In the genomic region with DNA sequence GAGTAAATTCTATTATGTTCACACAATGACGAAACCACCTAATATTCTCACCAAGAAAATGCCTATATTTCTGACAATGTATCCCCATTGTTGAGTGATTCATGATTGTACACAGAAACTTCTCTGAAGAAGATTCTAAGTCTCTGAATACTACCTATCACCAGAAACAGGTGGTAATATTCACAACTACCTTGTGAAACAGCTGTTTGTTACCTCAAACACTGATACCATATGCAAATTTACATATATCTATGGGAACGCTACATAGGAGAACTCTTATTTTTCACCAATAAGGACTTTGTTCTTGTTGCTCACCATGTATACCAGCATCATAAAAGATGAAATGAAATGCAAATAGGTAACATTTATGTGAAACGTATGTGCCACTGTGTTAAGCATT, we compare ENCODE assay signal across 22 cellular contexts.
"Had no signal": no experiment of that assay in that cellular context is flagged by ENCODE, and none has a peak within 500 bp of the region (broad histone marks: within the 10 kb centered on the region; RNA-seq: fewer than 3 reads in every experiment).

No MANE protein-coding gene starts in this region.

- H3K4me3 ChIP-seq: body of pancreas had no signal

- H3K27ac ChIP-seq: body of pancreas had no signal

- H3K9me3 ChIP-seq: body of pancreas had no signal

- ATAC-seq: activated CD8-positive, alpha-beta T cell treated with anti-CD3 and anti-CD28 coated beads, Interleukin-2, amount 10 ng/mL, durations not matched to agents 7 days and 5 days; body of pancreas; Panc1; Right ventricle myocardium inferior; WTC11 had no signal

- H3K4me1 ChIP-seq: body of pancreas had no signal

- H3K27me3 ChIP-seq: body of pancreas had no signal

- DNase-seq: activated CD4-positive, alpha-beta T cell treated with anti-CD3 and anti-CD28 coated beads for 48 hours; activated CD4-positive, alpha-beta T cell treated with anti-CD3 and anti-CD28 coated beads, Interleukin-2, amount 50 U/mL, for 4 hours; activated CD4-positive, CD25-positive, alpha-beta regulatory T cell treated with anti-CD3 and anti-CD28 coated beads, Interleukin-2, amount 50 U/mL, for 72 hours; activated CD8-positive, alpha-beta memory T cell treated with anti-CD3 and anti-CD28 coated beads, Interleukin-2, amount 50 U/mL, for 48 hours; activated CD8-positive, alpha-beta T cell treated with anti-CD3 and anti-CD28 coated beads, Interleukin-2, amount 10 ng/mL, durations not matched to agents 7 days and 5 days; activated naive CD4-positive, alpha-beta T cell treated with anti-CD3 and anti-CD28 coated beads, Interleukin-2, amount 50 U/mL, for 16 hours; activated naive CD8-positive, alpha-beta T cell treated with anti-CD3 and anti-CD28 coated beads, Interleukin-2, amount 10 ng/mL, durations not matched to agents 7 days and 5 days; activated T-cell treated with anti-CD3 and anti-CD28 coated beads, Interleukin-2, amount 50 U/mL, for 1 hour; aorta; body of pancreas; NCI-H1092; NCI-H1417 treated with DMSO at 0.1 percent for 48 hours; NCI-H1694; NCI-H2029 treated with DMSO at 0.1 percent for 48 hours; NCI-H345; NCI-H524; NCI-H774; OCI-M1; RPMI8226 had no signal
